12 cellular contexts compared by ENCODE assay signal in the genomic region with DNA sequence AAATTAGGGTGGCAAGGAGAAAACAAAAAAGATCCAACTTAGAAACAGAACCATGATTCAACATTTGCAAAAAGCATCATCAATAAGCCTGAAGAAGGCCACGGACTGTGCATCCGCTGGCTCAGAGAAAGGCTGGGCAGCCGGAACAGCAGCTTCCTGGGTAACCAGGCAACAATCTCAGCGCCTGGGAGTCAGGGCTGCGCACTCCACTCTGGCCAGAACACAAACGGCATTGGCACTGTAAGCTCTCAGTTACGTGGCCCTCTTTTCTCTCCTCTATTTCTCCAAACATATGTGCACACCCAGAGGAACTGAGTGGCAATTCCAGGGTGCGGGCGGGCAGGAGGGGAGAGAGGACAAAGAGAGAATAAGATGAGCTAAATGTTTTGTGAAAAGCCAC. TPM values are rescaled to one million over a fixed set of nuclear protein-coding genes. Genes with fewer than 3 reads are reported as not detected.
DNase-seq lines count a peak whose midpoint lies in the region; ATAC-seq and TF ChIP-seq lines count a peak whose summit lies in the region.
"Had no signal": no experiment of that assay in that cellular context is flagged by ENCODE, and none has a peak within 500 bp of the region (broad histone marks: within the 10 kb centered on the region; RNA-seq: fewer than 3 reads in every experiment).

No MANE protein-coding gene starts in this region.

- no peaks in the 10 kb centered on the region for H3K36me3 ChIP-seq in mucosa of descending colon (ENCODE audit: low read depth)

- TF ChIP-seq CTCF in fibroblast of pulmonary artery (IDR thresholded peaks at IDR 0.05; ENCODE audit: low read length, missing control alignments) (no peak), mucosa of descending colon (IDR thresholded peaks at IDR 0.05) (no peak)

- H3K9me3 ChIP-seq in mucosa of descending colon: no peaks in the 10 kb centered on the region

- DNase-seq in Right ventricle myocardium inferior (ENCODE audit: missing footprints) (peak; percentile 84), cardiac septum (ENCODE audit: low spot score) (no peak), fibroblast of pulmonary artery (ENCODE audit: low read depth) (peak; percentile 88), mucosa of descending colon (peak in 2 of 3 donors; percentile 50 to 63), NCI-H510A treated with DMSO at 0.1 percent for 48 hours (lab: John Stamatoyannopoulos, UW) (no peak), SKM-1 (lab: John Stamatoyannopoulos, UW; ENCODE audit: unreplicated experiment) (no peak), mesenteric fat pad (ENCODE audit: low spot score) (no peak), NOMO-1 treated with DMSO at 0.1 percent for 48 hours (lab: John Stamatoyannopoulos, UW; ENCODE audit: unreplicated experiment) (no peak)
- DNase-seq: activated CD4-positive, alpha-beta T cell treated with anti-CD3 and anti-CD28 coated beads for 4 hours; erythroblast; NCI-H2171 had no signal

- intact Hi-C loops in Right ventricle myocardium inferior (cut with DNase I) (no loop called here), cardiac septum (cut with DNase I) (no loop called here), mucosa of descending colon (cut with DNase I, micrococcal nuclease) (no loop called here)

- H3K4me3 ChIP-seq in fibroblast of pulmonary artery (replicated peaks; ENCODE audit: low read depth, low read length) (no peak overlapping the region), mucosa of descending colon (no peak overlapping the region)

- peaks cover 7% of the 10 kb centered on the region for H3K4me1 ChIP-seq in mucosa of descending colon (ENCODE audit: low read depth)

- peak; percentile 92 for ATAC-seq in Right ventricle myocardium inferior
- peak; percentile 89 for ATAC-seq in mucosa of descending colon

RNA-seq across cellular contexts. Expression of gene GHDC, which starts 6.4 kb away (rescaled TPM):
- total RNA-seq in Right ventricle myocardium inferior (7.1 TPM), cardiac septum (6.0 TPM), mucosa of descending colon (10 to 100 TPM; 21.9 to 22.2 (median 22.0) TPM), mesenteric fat pad (20.0 TPM)

RNA-seq across cellular contexts. Expression of gene HCRT, which starts 15.4 kb away (rescaled TPM):
- total RNA-seq in Right ventricle myocardium inferior: not detected
- not detected for total RNA-seq in cardiac septum
- total RNA-seq in mucosa of descending colon: not detected
- total RNA-seq in mesenteric fat pad: not detected
- total RNA-seq: liver had no signal

RNA-seq across cellular contexts. Expression of gene KCNH4, which starts 19.8 kb away (rescaled TPM):
- total RNA-seq in Right ventricle myocardium inferior: 0.24 TPM
- total RNA-seq in cardiac septum: not detected
- total RNA-seq in mucosa of descending colon: under 1 TPM in 2 of 3 donors, not detected in 1; 0.06 to 0.10 TPM
- total RNA-seq in mesenteric fat pad: 0.55 TPM
- total RNA-seq: liver had no signal

RNA-seq across cellular contexts. Expression of gene RAB5C, which starts 45.9 kb away (rescaled TPM):
- total RNA-seq in Right ventricle myocardium inferior: 45.6 TPM
- total RNA-seq in cardiac septum: 43.9 TPM
- 100 to 1,000 TPM; 133 to 161 (median 160) TPM for total RNA-seq in mucosa of descending colon
- 180 TPM for total RNA-seq in mesenteric fat pad

Comparison
In these comparisons a context has a peak if more than half of its experiments do, and no peak if none do; other contexts are left out.
1. DNase-seq: peak in Right ventricle myocardium inferior (single experiment), fibroblast of pulmonary artery (single experiment) and mucosa of descending colon (2 of 3); none in cardiac septum (single experiment), NCI-H510A treated with DMSO at 0.1 percent for 48 hours (single experiment), SKM-1 (single experiment), mesenteric fat pad (single experiment) and NOMO-1 treated with DMSO at 0.1 percent for 48 hours (single experiment).